Comparison of ENCODE assay signal across 8 cellular contexts in the genomic region with DNA sequence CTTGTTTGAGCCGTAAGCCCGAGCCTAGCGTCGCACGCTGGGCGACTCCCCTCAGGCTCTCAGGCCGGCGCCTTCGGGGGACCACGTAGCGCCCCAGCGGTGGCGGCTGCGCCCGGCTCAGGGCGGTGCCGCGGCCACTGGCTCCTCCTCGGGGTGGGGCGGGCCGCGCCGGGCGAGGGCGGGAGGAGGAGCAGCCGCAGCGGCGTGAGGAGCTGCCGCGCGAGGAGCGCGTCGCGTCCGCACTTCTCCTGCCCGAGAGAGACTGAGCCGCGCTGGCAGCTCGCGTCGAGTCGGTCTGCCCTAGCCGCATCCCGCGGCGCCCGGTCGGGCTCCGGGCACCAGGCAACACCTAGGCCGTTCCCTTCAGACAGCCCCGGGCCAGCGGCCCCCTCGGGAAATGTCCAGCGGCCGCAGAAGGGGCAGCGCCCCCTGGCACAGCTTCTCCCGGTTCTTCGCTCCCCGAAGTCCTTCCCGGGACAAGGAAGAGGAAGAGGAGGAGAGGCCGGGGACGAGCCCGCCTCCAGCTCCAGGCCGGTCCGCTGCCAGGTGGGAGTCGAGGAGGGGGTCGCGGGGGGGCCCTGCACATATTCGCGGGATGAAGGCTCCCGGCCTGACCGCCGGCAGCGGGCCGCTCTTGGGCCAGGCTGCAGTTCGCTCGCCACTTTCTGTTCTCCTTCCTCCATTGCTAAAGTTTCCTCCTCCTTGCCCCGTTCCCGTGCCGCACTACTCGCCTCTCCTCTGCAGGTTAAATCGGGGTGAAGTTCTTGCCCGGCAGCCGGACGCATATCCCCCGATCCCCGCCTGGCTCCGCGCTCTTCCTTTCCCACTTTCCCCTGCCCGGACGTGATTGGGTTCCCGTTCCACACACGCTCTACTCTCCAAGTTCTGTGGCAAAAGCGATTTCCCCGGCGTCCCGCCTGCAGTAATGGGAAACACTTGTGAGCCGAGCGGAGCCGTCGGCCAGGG. TPM values are rescaled to one million over a fixed set of nuclear protein-coding genes. Genes with fewer than 3 reads are reported as not detected.
DNase-seq lines count a peak whose midpoint lies in the region; ATAC-seq and TF ChIP-seq lines count a peak whose summit lies in the region.

A gene (plus strand): TSS at position 202 of the 966 bp plus-strand sequence. CDS start 196 bp downstream, at position 398.

- ATAC-seq in HG03378 (IDR thresholded peaks at IDR 0.05; ENCODE audit: unreplicated experiment), result peak; percentile 88

- DNase-seq in NCI-H526 treated with DMSO at 0.1 percent for 48 hours (lab: John Stamatoyannopoulos, UW), result peak; percentile 35
- DNase-seq in activated CD4-positive, alpha-beta T cell treated with anti-CD3 and anti-CD28 coated beads, Interleukin-2, amount 50 U/mL, for 48 hours, result peak; percentile 79 to 82
- peak; percentile 54 to 90 (median 65) for DNase-seq in dorsolateral prefrontal cortex
- DNase-seq in lower leg skin (ENCODE audit: low spot score in 2 of 2), result peak; percentile 70 to 96
- DNase-seq in stimulated activated CD4-positive, alpha-beta T cell treated with anti-CD3 and anti-CD28 coated beads, Interleukin-4, amount 100 ng/mL, for 4 hours, result peak; percentile 76 to 80

- TF ChIP-seq POLR2A in GM19193 (IDR thresholded peaks at IDR 0.05; ENCODE audit: extremely low read depth, insufficient read depth, insufficient read length) (peak; percentile 73), lower leg skin (IDR thresholded peaks at IDR 0.05) (no peak)

- H3K9ac ChIP-seq in BLaER1, result peak within 1 kb of the TSS; percentile 76

- peaks cover 10% of the 10 kb centered on the region; the same call in 1 of the 2 replicates for H4K20me1 ChIP-seq in BLaER1

- H3K4me3 ChIP-seq in BLaER1 (peak within 1 kb of the TSS; percentile 84), dorsolateral prefrontal cortex (peak within 1 kb of the TSS; percentile 58 to 97 (median 82)), lower leg skin (ENCODE audit: low read depth, poor library complexity, severe bottlenecking) (peak within 1 kb of the TSS; percentile 87)

- peak within 1 kb of the TSS; percentile 99 for H3K4me2 ChIP-seq in BLaER1

- H3K9me3 ChIP-seq in BLaER1, result no peaks in the 10 kb centered on the region

- 0 to 1% methylated on average over 35 to 43 of the region's 102 CpGs for WGBS in lower leg skin, 2 donors

- peaks cover 19% of the 10 kb centered on the region for H3K4me1 ChIP-seq in BLaER1

- peak within 1 kb of the TSS; percentile 65 for H3K27ac ChIP-seq in BLaER1
- peak within 1 kb of the TSS; percentile 13 to 93 (median 82) for H3K27ac ChIP-seq in dorsolateral prefrontal cortex

- intact Hi-C loops in dorsolateral prefrontal cortex (cut with DNase I), result loop anchor here (5.0 to 10.0 kb wide), 3 partner anchors 55 to 773 kb away; a partner anchor contains a TSS
- intact Hi-C loops in lower leg skin (cut with DNase I; ENCODE audit: low total_unique reads), result no loop called here

- H3K27me3 ChIP-seq in BLaER1 (peaks cover 37% of the 10 kb centered on the region), dorsolateral prefrontal cortex (no peaks in the 10 kb centered on the region)

- no peaks in the 10 kb centered on the region for H3K36me3 ChIP-seq in BLaER1

- TF ChIP-seq CTCF in dorsolateral prefrontal cortex (IDR thresholded peaks at IDR 0.05 in 54 of 56, conservative IDR thresholded peaks at IDR 0.05 in 2 of 56; ENCODE audit: low read depth in 1 of 56, partially characterized antibody in 56 of 56) (peak in 38 of 56 donors; percentile 2 to 67 (median 38)), lower leg skin (IDR thresholded peaks at IDR 0.05) (no peak)

RNA-seq across cellular contexts. Expression of the gene that starts here (rescaled TPM):
- total RNA-seq in dorsolateral prefrontal cortex (10 to 100 TPM in 116 of 120 experiments, 1 to 10 TPM in 4; 9.4 to 40.2 (median 17.5) TPM), lower leg skin (10 to 100 TPM; 27.9 to 35.4 (median 31.9) TPM)

Comparison
In these comparisons a context has a peak if more than half of its experiments do, and no peak if none do; other contexts are left out.
1. Peak in every context shown above with its lines: DNase-seq, ATAC-seq, H3K4me3 ChIP-seq and H3K27ac ChIP-seq.
2. CTCF ChIP-seq: peak in dorsolateral prefrontal cortex (38 of 56); none in lower leg skin (0 of 3).